15 cellular contexts compared by ENCODE assay signal in genomic region chr15:62452656-62453055, GRCh38.
DNase-seq lines count a peak whose midpoint lies in the region; ATAC-seq and TF ChIP-seq lines count a peak whose summit lies in the region.
"Had no signal": no experiment of that assay in that cellular context is flagged by ENCODE, and none has a peak within 500 bp of the region (broad histone marks: within the 10 kb centered on the region; RNA-seq: fewer than 3 reads in every experiment).

No MANE protein-coding gene starts in this region.

- no peak overlapping the region for H3T11ph ChIP-seq in H9 (ENCODE audit: low read length)

- H3K27me3 ChIP-seq in H9 (ENCODE audit: insufficient read depth, low read length) (no peaks in the 10 kb centered on the region), PC-3 (ENCODE audit: low read length) (no peaks in the 10 kb centered on the region), iPS-20b (ENCODE audit: insufficient read depth, low read length) (no peaks in the 10 kb centered on the region), smooth muscle cell (ENCODE audit: low read depth) (no peaks in the 10 kb centered on the region)
- H3K27me3 ChIP-seq: SJSA1 had no signal

- H3K36me3 ChIP-seq in PC-3 (ENCODE audit: low read depth, low read length) (no peaks in the 10 kb centered on the region), iPS-20b (ENCODE audit: insufficient read depth, low read depth, low read length) (no peaks in the 10 kb centered on the region), smooth muscle cell (ENCODE audit: low read depth) (no peaks in the 10 kb centered on the region)
- H3K36me3 ChIP-seq: SJSA1 had no signal

- H3K4me2 ChIP-seq in H9 (ENCODE audit: insufficient read depth, insufficient read length, low read length) (peak overlapping the region; percentile 15), PC-3 (ENCODE audit: low read length) (peak overlapping the region; percentile 97; the same call in 1 of the 2 replicates), smooth muscle cell (peak overlapping the region; percentile 66)

- no peak overlapping the region for H3K14ac ChIP-seq in H9 (ENCODE audit: insufficient read depth, low read length)

- H3K18ac ChIP-seq in H9 (ENCODE audit: insufficient read length, low read depth, low read length), result no peak overlapping the region

- no peak overlapping the region for H2AK5ac ChIP-seq in H9 (ENCODE audit: insufficient read length, low read length)

- H4K20me1 ChIP-seq in H9 (ENCODE audit: control insufficient read depth, insufficient read depth, insufficient read length), result no peaks in the 10 kb centered on the region
- peaks cover 7% of the 10 kb centered on the region; the same call in 1 of the 2 replicates for H4K20me1 ChIP-seq in PC-3 (ENCODE audit: low read length)
- H4K20me1 ChIP-seq in smooth muscle cell (ENCODE audit: low read depth), result peaks cover 4% of the 10 kb centered on the region

- POLR2A ChIA-PET in PC-3 (lab: Charles Lee; ENCODE audit: unreplicated experiment), result no interaction called here

- H3K4ac ChIP-seq in H9 (ENCODE audit: low read depth, low read length), result no peak overlapping the region

- no peak overlapping the region for H3K23ac ChIP-seq in H9 (ENCODE audit: insufficient read length, low read depth, low read length)

- H3K56ac ChIP-seq in H9 (ENCODE audit: insufficient read length, low read depth, low read length), result no peak overlapping the region

- H3K27me3 Mint-ChIP-seq in H9 (ENCODE audit: low read depth), result peaks cover 5% of the 10 kb centered on the region

- 0 out of 7 replicates have a peak, but pooled peaks cover 0 to 2% (median 0%) of the 10 kb centered on the region in 3 experiments for H3K36me3 Mint-ChIP-seq in H9 (ENCODE audit: insufficient read depth in 1 of 3, low read depth in 3 of 3)

- no peak overlapping the region for H2BK12ac ChIP-seq in H9 (ENCODE audit: insufficient read length, low read depth, low read length)

- CTCF ChIA-PET in PC-3 (lab: Charles Lee), result no interaction called here

- H2AFZ ChIP-seq in H9 (ENCODE audit: low read length) (no peak overlapping the region), PC-3 (ENCODE audit: low read length) (no peak overlapping the region), smooth muscle cell (ENCODE audit: low read depth) (no peak overlapping the region)

- H2BK5ac ChIP-seq in H9 (ENCODE audit: insufficient read length, low read length), result no peak overlapping the region

- H3K4me3 ChIP-seq in PC-3 (ENCODE audit: low read length), result no peak overlapping the region
- peak overlapping the region; percentile 31; the same call in 1 of the 2 replicates for H3K4me3 ChIP-seq in iPS-20b (ENCODE audit: low read length)
- H3K4me3 ChIP-seq in smooth muscle cell, result no peak overlapping the region
- H3K4me3 ChIP-seq: GM12878, SJSA1 had no signal

- H3K23me2 ChIP-seq in H9 (ENCODE audit: insufficient read length, low read depth, low read length, poor library complexity, severe bottlenecking), result no peaks in the 10 kb centered on the region

- H3K4me1 ChIP-seq in H9 (ENCODE audit: insufficient read depth, low read length) (peaks cover 20% of the 10 kb centered on the region), PC-3 (ENCODE audit: insufficient read depth, low read length) (peaks cover 38% of the 10 kb centered on the region), iPS-20b (ENCODE audit: insufficient read depth, low read length) (peaks cover 44% of the 10 kb centered on the region), smooth muscle cell (ENCODE audit: low read depth) (peaks cover 51% of the 10 kb centered on the region)

- peak overlapping the region in 2 of 3 experiments; percentile 0; a peak in 1 of 7 replicates for H3K27ac Mint-ChIP-seq in H9

- no peaks in the 10 kb centered on the region for H3F3A ChIP-seq in PC-3 (ENCODE audit: low read length, unreplicated experiment)
- peaks cover 15% of the 10 kb centered on the region for H3F3A ChIP-seq in smooth muscle cell (ENCODE audit: low read depth)

- no peak overlapping the region for H2BK120ac ChIP-seq in H9 (ENCODE audit: low read depth, low read length, poor library complexity, severe bottlenecking)

- no peak overlapping the region for H4K5ac ChIP-seq in H9 (ENCODE audit: insufficient read length, low read depth, low read length)

- H3K79me1 ChIP-seq in H9 (ENCODE audit: insufficient read depth, low read depth, low read length, poor library complexity, severe bottlenecking), result no peaks in the 10 kb centered on the region

- no TSS peak for BruUV-seq in PC-3 (replicated peaks; lab: Mats Ljungman, UMichigan)

- H3K9me3 ChIP-seq in H9 (ENCODE audit: control insufficient read depth, low read depth, low read length) (no peaks in the 10 kb centered on the region), PC-3 (ENCODE audit: low read length) (no peaks in the 10 kb centered on the region), iPS-20b (ENCODE audit: insufficient read depth, low read depth, low read length) (no peaks in the 10 kb centered on the region), smooth muscle cell (replicated peaks; ENCODE audit: low read depth) (no peaks in the 10 kb centered on the region)
- H3K9me3 ChIP-seq: SJSA1 had no signal

- H4K91ac ChIP-seq in H9 (ENCODE audit: insufficient read length, low read depth, low read length), result no peak overlapping the region

- DNase-seq in H9 (no peak), PC-3 (no peak), smooth muscle cell (lab: John Stamatoyannopoulos, UW; ENCODE audit: unreplicated experiment) (no peak), erythroblast (lab: John Stamatoyannopoulos, UW) (no peak)
- DNase-seq: C1 segment of cervical spinal cord, DND-41, Kasumi-1, NCI-H1694 treated with DMSO at 0.1 percent for 48 hours, NCI-H2227 treated with DMSO at 0.1 percent for 48 hours, NCI-H526 treated with DMSO at 0.1 percent for 48 hours had no signal

- no peaks in the 10 kb centered on the region for H3K9me3 Mint-ChIP-seq in H9

- intact Hi-C loops in PC-3 (cut with micrococcal nuclease), result loop anchor here (10.0 kb wide), 1 partner anchor 192 kb away; no protein-coding TSS in a partner anchor

- H3K9ac ChIP-seq in H9 (ENCODE audit: extremely low read depth, insufficient read length, low read length) (no peak overlapping the region), PC-3 (ENCODE audit: low read length) (no peak overlapping the region), iPS-20b (ENCODE audit: low read depth, low read length) (no peak overlapping the region; the same call in 1 of the 2 replicates), smooth muscle cell (ENCODE audit: low read depth) (no peak overlapping the region)

- H4K8ac ChIP-seq in H9 (replicated peaks; ENCODE audit: insufficient read length, low read depth, low read length), result no peak overlapping the region

- no peak overlapping the region for H3K27ac ChIP-seq in H9 (ENCODE audit: insufficient read length, low read depth, low read length)
- H3K27ac ChIP-seq in PC-3 (ENCODE audit: low read length), result no peak overlapping the region
- no peak overlapping the region for H3K27ac ChIP-seq in iPS-20b (ENCODE audit: low read length)
- H3K27ac ChIP-seq in smooth muscle cell (ENCODE audit: low read depth), result no peak overlapping the region
- H3K27ac ChIP-seq: SJSA1 had no signal

- peaks cover 64 to 71% of the 10 kb centered on the region in 2 experiments for H3K4me1 Mint-ChIP-seq in H9

- no peaks in the 10 kb centered on the region for H3K9me2 ChIP-seq in PC-3 (replicated peaks; ENCODE audit: low read length)

- H3K79me2 ChIP-seq in H9 (ENCODE audit: insufficient read depth, low read length), result no peaks in the 10 kb centered on the region
- no peaks in the 10 kb centered on the region for H3K79me2 ChIP-seq in PC-3 (ENCODE audit: low read length)
- peaks cover 5% of the 10 kb centered on the region for H3K79me2 ChIP-seq in smooth muscle cell (ENCODE audit: low read depth)

- H2BK15ac ChIP-seq in H9 (ENCODE audit: low read depth, low read length), result no peak overlapping the region

- no peak overlapping the region for H2BK20ac ChIP-seq in H9 (ENCODE audit: low read depth, low read length, poor library complexity, severe bottlenecking)

- no peak for ATAC-seq in PC-3
- ATAC-seq in GM21360 (IDR thresholded peaks at IDR 0.05; ENCODE audit: unreplicated experiment), result no peak
- no peak for ATAC-seq in HG03521 (IDR thresholded peaks at IDR 0.05; ENCODE audit: unreplicated experiment)
- ATAC-seq: GM12878 had no signal

- peak overlapping the region in 1 of 2 experiments; percentile 19; a peak in 2 of 5 replicates for H3K4me3 Mint-ChIP-seq in H9

- TF ChIP-seq CTCF in H9 (conservative IDR thresholded peaks at IDR 0.05) (no peak), PC-3 (conservative IDR thresholded peaks at IDR 0.05; ENCODE audit: low read depth, low read length) (no peak), smooth muscle cell (IDR thresholded peaks at IDR 0.05; ENCODE audit: borderline replicate concordance, insufficient read depth, poor library complexity, severe bottlenecking) (no peak)

- no CpG with 5 or more reads among the region's 4 CpGs for WGBS in H9 (ENCODE audit: extremely low coverage, insufficient read length, low lambda C conversion rate)
- WGBS in smooth muscle cell (ENCODE audit: low lambda C conversion rate), result 88% methylated on average over 4 of the region's 4 CpGs

- TF ChIP-seq POLR2A in erythroblast (IDR thresholded peaks at IDR 0.05; ENCODE audit: low read length), result no peak

Comparison
In these comparisons a context has a peak if more than half of its experiments do, and no peak if none do; other contexts are left out.
1. H3K4me2 ChIP-seq: peak in every context shown above with its lines; median percentile 97 in PC-3; 66 in smooth muscle cell; 15 in H9.